17 cellular contexts compared by ENCODE assay signal in genomic region chr13:44822291-44822690, GRCh38.
DNase-seq lines count a peak whose midpoint lies in the region; ATAC-seq, FAIRE-seq and TF ChIP-seq lines count a peak whose summit lies in the region.
"Had no signal": no experiment of that assay in that cellular context is flagged by ENCODE, and none has a peak within 500 bp of the region (broad histone marks: within the 10 kb centered on the region; RNA-seq: fewer than 3 reads in every experiment).

No MANE protein-coding gene starts in this region.

- no peak overlapping the region for H3K9ac ChIP-seq in H1 (replicated peaks in 1 of 4; ENCODE audit: extremely low read depth in 1 of 4, low read depth in 3 of 4, low read length in 3 of 4)

- WGBS in H1 (ENCODE audit: extremely low coverage in 1 of 2, insufficient coverage in 1 of 2, insufficient read length in 1 of 2, insufficient replicate concordance in 2 of 2, low coverage in 1 of 2, low lambda C conversion rate in 2 of 2, missing lambda C conversion rate in 1 of 2), 2 experiments = 71 to 94% methylated on average over 2 to 11 of the region's 12 CpGs

- H3K4ac ChIP-seq in H1 (replicated peaks; ENCODE audit: insufficient read length, low read depth, low read length) = no peak overlapping the region

- no peak for TF ChIP-seq CTCF in H1 (IDR thresholded peaks at IDR 0.05; ENCODE audit: control extremely low read depth in 1 of 3, insufficient read depth in 1 of 3, low read depth in 1 of 3, low read length in 3 of 3)
- TF ChIP-seq CTCF in osteoblast (IDR thresholded peaks at IDR 0.05; ENCODE audit: extremely low read depth, low read depth, low read length) = no peak

- H4K20me1 ChIP-seq in H1 (replicated peaks in 1 of 2; ENCODE audit: control insufficient read depth in 1 of 2, insufficient read depth in 2 of 2, low read length in 2 of 2) = no peaks in the 10 kb centered on the region
- H4K20me1 ChIP-seq in osteoblast (ENCODE audit: insufficient read depth, low read length) = no peaks in the 10 kb centered on the region

- 0 out of 2 replicates have a peak overlapping the region, but pooled peaks have one; percentile 23 for H2AFZ ChIP-seq in H1 (ENCODE audit: low read length)
- H2AFZ ChIP-seq in osteoblast (ENCODE audit: low read length) = peak overlapping the region; percentile 56

- CTCF ChIA-PET in H1 (lab: Charles Lee; ENCODE audit: partially characterized antibody) = no interaction called here

- no peaks in the 10 kb centered on the region for H3K23me2 ChIP-seq in H1 (ENCODE audit: low read depth, low read length)

- POLR2A ChIA-PET in H1 (lab: Charles Lee; ENCODE audit: partially characterized antibody) = no interaction called here

- TF ChIP-seq RAD21 in H1 (IDR thresholded peaks at IDR 0.05 in 1 of 2, conservative IDR thresholded peaks at IDR 0.05 in 1 of 2; ENCODE audit: low read depth in 2 of 2, low read length in 2 of 2) = no peak

- DNase-seq in SJSA1 (ENCODE audit: low read depth in 1 of 2, low spot score in 2 of 2) (peak; percentile 83 to 85), H1 (ENCODE audit: low read depth in 1 of 2, low spot score in 2 of 2) (no peak), osteoblast (ENCODE audit: insufficient read length, low spot score, missing footprints) (no peak), smooth muscle cell of the brain vasculature (ENCODE audit: low read depth, low spot score) (peak; percentile 65)
- no peak for DNase-seq in stimulated activated CD4-positive, alpha-beta T cell treated with anti-CD3 and anti-CD28 coated beads, Interleukin-15, amount 100 ng/mL, for 24 hours
- DNase-seq: C1 segment of cervical spinal cord; CD4-positive, alpha-beta T cell; DMS153; DMS79 treated with DMSO at 0.1 percent for 48 hours; EL; HCEC 1CT had no signal

- ATAC-seq in HG03520 (IDR thresholded peaks at IDR 0.05; ENCODE audit: unreplicated experiment) = no peak
- ATAC-seq in HG03439 (IDR thresholded peaks at IDR 0.05; ENCODE audit: unreplicated experiment) = no peak
- no peak for ATAC-seq in GM21576 (IDR thresholded peaks at IDR 0.05; ENCODE audit: unreplicated experiment)

- H3K27me3 ChIP-seq in SJSA1 (replicated peaks) = no peaks in the 10 kb centered on the region
- H3K27me3 ChIP-seq in H1 (replicated peaks in 1 of 4; ENCODE audit: control insufficient read depth in 3 of 4, extremely low read depth in 1 of 4, insufficient read depth in 3 of 4, low read length in 3 of 4) = no peaks in the 10 kb centered on the region
- H3K27me3 ChIP-seq in osteoblast (ENCODE audit: insufficient read depth, low read length) = no peaks in the 10 kb centered on the region

- H2BK12ac ChIP-seq in H1 (ENCODE audit: low read depth, low read length) = no peak overlapping the region

- no peak for FAIRE-seq in H1 (lab: Jason Lieb, UNC)
- FAIRE-seq: A204.1, G401.6, GM12892 had no signal

- H3K79me1 ChIP-seq in H1 (ENCODE audit: low read depth, low read length) = no peaks in the 10 kb centered on the region

- no peak overlapping the region for H3K56ac ChIP-seq in H1 (replicated peaks; ENCODE audit: insufficient read length, low read depth, low read length)

- no peak for TF ChIP-seq POLR2A in H1 (IDR thresholded peaks at IDR 0.05; ENCODE audit: control extremely low read depth in 1 of 2, low read depth in 2 of 2, low read length in 2 of 2)

- H4K8ac ChIP-seq in H1 (ENCODE audit: extremely low read depth, insufficient read depth, low read length) = no peak overlapping the region

- H3K4me3 ChIP-seq in SJSA1 (peak overlapping the region; percentile 2), H1 (ENCODE audit: extremely low read depth in 1 of 4, insufficient read depth in 2 of 4, low read depth in 3 of 4, low read length in 4 of 4) (no peak overlapping the region), osteoblast (ENCODE audit: insufficient read depth, low read length) (no peak overlapping the region)

- H3K4me2 ChIP-seq in H1 (ENCODE audit: insufficient read depth in 1 of 2, low read depth in 2 of 2, low read length in 2 of 2) = no peak overlapping the region
- H3K4me2 ChIP-seq in osteoblast (ENCODE audit: insufficient read depth, low read length) = peak overlapping the region; percentile 46

- H3K36me3 ChIP-seq in SJSA1 (no peaks in the 10 kb centered on the region), H1 (ENCODE audit: control insufficient read depth in 2 of 4, insufficient read depth in 4 of 4, low read length in 3 of 4) (no peaks in the 10 kb centered on the region), osteoblast (ENCODE audit: insufficient read depth, low read length) (no peaks in the 10 kb centered on the region)

- no peak overlapping the region for H2BK5ac ChIP-seq in H1 (ENCODE audit: low read depth, low read length)

- no peak for TF ChIP-seq EP300 in H1 (IDR thresholded peaks at IDR 0.05; ENCODE audit: borderline replicate concordance in 1 of 2, low read depth in 2 of 2, low read length in 2 of 2)

- H2AK5ac ChIP-seq in H1 (ENCODE audit: low read depth, low read length) = no peak overlapping the region

- H3K27ac ChIP-seq in SJSA1 = peak overlapping the region; percentile 57
- no peak overlapping the region for H3K27ac ChIP-seq in H1 (ENCODE audit: low read depth, low read length)
- no peak overlapping the region for H3K27ac ChIP-seq in osteoblast (ENCODE audit: low read depth, low read length)

- H2BK15ac ChIP-seq in H1 (ENCODE audit: low read length) = no peak overlapping the region; the same call in 1 of the 2 replicates

- H4K5ac ChIP-seq in H1 (ENCODE audit: insufficient read length, low read depth, low read length) = no peak overlapping the region

- H3K9me3 ChIP-seq in SJSA1 (replicated peaks) (no peaks in the 10 kb centered on the region), H1 (ENCODE audit: insufficient read depth in 2 of 2, low read depth in 1 of 2, low read length in 1 of 2) (no peaks in the 10 kb centered on the region), osteoblast (ENCODE audit: low read depth, low read length) (no peaks in the 10 kb centered on the region)

- no peak overlapping the region for H4K91ac ChIP-seq in H1 (replicated peaks; ENCODE audit: insufficient read length, low read length)

- no peak overlapping the region for H2BK120ac ChIP-seq in H1 (replicated peaks; ENCODE audit: low read depth, low read length)

- no peak overlapping the region for H2BK20ac ChIP-seq in H1 (ENCODE audit: low read length)

- H3K18ac ChIP-seq in H1 (ENCODE audit: extremely low read depth, low read length) = no peak overlapping the region

- H3K23ac ChIP-seq in H1 (ENCODE audit: insufficient read length) = no peak overlapping the region

- H3K79me2 ChIP-seq in H1 (ENCODE audit: control insufficient read depth in 1 of 2, insufficient read depth in 2 of 2, low read length in 2 of 2) (no peaks in the 10 kb centered on the region), osteoblast (ENCODE audit: insufficient read depth, low read length) (no peaks in the 10 kb centered on the region)

- H3K4me1 ChIP-seq in SJSA1 (replicated peaks) = peaks cover 58% of the 10 kb centered on the region
- H3K4me1 ChIP-seq in H1 (replicated peaks in 1 of 4; ENCODE audit: control insufficient read depth in 3 of 4, insufficient read depth in 4 of 4, low read length in 3 of 4) = peaks cover 2 to 8% (median 7%) of the 10 kb centered on the region in 4 experiments; a peak in 6 of 7 replicates
- H3K4me1 ChIP-seq in osteoblast (ENCODE audit: insufficient read depth, low read length) = peaks cover 13% of the 10 kb centered on the region

- H3K14ac ChIP-seq in H1 (ENCODE audit: insufficient read length) = no peak overlapping the region

TF ChIP-seq in H1, 55 proteins besides CTCF, POLR2A, EP300 and RAD21:
- TF ChIP-seq ATF3 (IDR thresholded peaks at IDR 0.05; ENCODE audit: insufficient read depth, low read depth, low read length) = no peak

Comparison
In these comparisons a context has a peak if more than half of its experiments do, and no peak if none do; other contexts are left out.
1. DNase-seq: peak in SJSA1 (2 of 2) and smooth muscle cell of the brain vasculature (single experiment); none in H1 (0 of 2), osteoblast (single experiment) and stimulated activated CD4-positive, alpha-beta T cell treated with anti-CD3 and anti-CD28 coated beads, Interleukin-15, amount 100 ng/mL, for 24 hours (single experiment).